Comparison of ENCODE assay signal across 29 cellular contexts in genomic region chr7:146658604-146659003, GRCh38.
"Had no signal": no experiment of that assay in that cellular context is flagged by ENCODE, and none has a peak within 500 bp of the region (broad histone marks: within the 10 kb centered on the region; RNA-seq: fewer than 3 reads in every experiment).

No MANE protein-coding gene starts in this region.

- DNase-seq: activated CD4-positive, alpha-beta memory T cell treated with anti-CD3 and anti-CD28 coated beads for 36 hours; activated CD4-positive, alpha-beta T cell treated with anti-CD3 and anti-CD28 coated beads for 36 hours; activated CD4-positive, alpha-beta T cell treated with anti-CD3 and anti-CD28 coated beads, Interleukin-2, amount 10 ng/mL, durations not matched to agents 24 days and 14 days; activated CD4-positive, CD25-positive, alpha-beta regulatory T cell; activated CD4-positive, CD25-positive, alpha-beta regulatory T cell treated with anti-CD3 and anti-CD28 coated beads, Interleukin-2, amount 50 U/mL, for 72 hours; activated CD8-positive, alpha-beta memory T cell treated with anti-CD3 and anti-CD28 coated beads, Interleukin-2, amount 10 ng/mL, durations not matched to agents 7 days and 5 days; activated CD8-positive, alpha-beta memory T cell treated with anti-CD3 and anti-CD28 coated beads, Interleukin-2, amount 50 U/mL, for 4 hours; activated CD8-positive, alpha-beta T cell treated with anti-CD3 and anti-CD28 coated beads, Interleukin-2, amount 10 ng/mL, durations not matched to agents 7 days and 5 days; activated effector memory CD4-positive, alpha-beta T cell treated with anti-CD3 and anti-CD28 coated beads, Interleukin-2, amount 50 U/mL, for 16 hours; activated naive CD4-positive, alpha-beta T cell treated with anti-CD3 and anti-CD28 coated beads for 36 hours; activated naive CD8-positive, alpha-beta T cell treated with anti-CD3 and anti-CD28 coated beads for 36 hours; activated naive CD8-positive, alpha-beta T cell treated with anti-CD3 and anti-CD28 coated beads, Interleukin-2, amount 50 U/mL, for 24 hours; activated T-cell treated with anti-CD3 and anti-CD28 coated beads, Interleukin-2, amount 50 U/mL, for 1 hour; activated T-cell treated with anti-CD3 and anti-CD28 coated beads, Interleukin-2, amount 50 U/mL, for 48 hours; adrenal gland; amygdala; aorta; central memory CD4-positive, alpha-beta T cell; cerebellar nuclear complex; dorsolateral prefrontal cortex; effector memory CD4-positive, alpha-beta T cell; endodermal cell; foreskin fibroblast; gastrocnemius medialis; heart right ventricle; T-helper 2 cell had no signal

- H3K4me1 ChIP-seq: adrenal gland, breast epithelium, gastrocnemius medialis, heart right ventricle had no signal

- H3K9me3 ChIP-seq: adrenal gland, breast epithelium, gastrocnemius medialis, heart right ventricle had no signal

- H3K27ac ChIP-seq: adrenal gland, breast epithelium, cardiac muscle cell, coronary artery, dorsolateral prefrontal cortex, gastrocnemius medialis, heart right ventricle had no signal

- H3K27me3 ChIP-seq: adrenal gland, breast epithelium, cardiac muscle cell, dorsolateral prefrontal cortex, gastrocnemius medialis, heart right ventricle had no signal

- H3K4me3 ChIP-seq: adrenal gland, breast epithelium, cardiac muscle cell, coronary artery, dorsolateral prefrontal cortex, gastrocnemius medialis, heart right ventricle had no signal

- H3K36me3 ChIP-seq: adrenal gland, breast epithelium, cardiac muscle cell, gastrocnemius medialis, heart right ventricle had no signal
